Comparison of ENCODE assay signal across 8 cellular contexts in the genomic region with DNA sequence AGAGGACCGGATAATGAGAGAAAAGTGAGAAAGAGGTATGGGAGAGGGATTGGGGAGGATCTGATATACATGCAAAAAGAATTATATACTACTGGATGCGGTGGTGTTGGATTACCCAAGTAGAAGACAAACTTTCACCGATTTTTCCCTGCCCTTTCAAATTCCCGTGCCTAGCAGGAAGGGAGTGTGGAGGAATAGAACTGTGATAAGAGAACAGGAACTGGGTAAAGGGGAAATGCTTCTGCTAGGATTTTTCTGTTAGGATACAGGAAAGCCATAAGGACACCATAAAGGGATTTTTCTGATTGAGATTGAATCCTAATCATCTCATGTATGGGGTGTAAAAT. TPM values are rescaled to one million over a fixed set of nuclear protein-coding genes. Genes with fewer than 3 reads are reported as not detected.
DNase-seq lines count a peak whose midpoint lies in the region; ATAC-seq and TF ChIP-seq lines count a peak whose summit lies in the region.

No MANE protein-coding gene starts in this region.

- H4K20me1 ChIP-seq in H9 (ENCODE audit: control insufficient read depth, insufficient read depth, insufficient read length) = no peaks in the 10 kb centered on the region

- H3K9me3 Mint-ChIP-seq in CD14-positive monocyte (peaks cover 0 to 3% (median 0%) of the 10 kb centered on the region in 7 donors), H9 (no peaks in the 10 kb centered on the region; a peak in 1 of 5 replicates), neural crest cell (no peaks in the 10 kb centered on the region)

- H3T11ph ChIP-seq in H9 (ENCODE audit: low read length) = no peak overlapping the region

- H2BK120ac ChIP-seq in H9 (ENCODE audit: low read depth, low read length, poor library complexity, severe bottlenecking) = no peak overlapping the region

- no peak overlapping the region for H3K23ac ChIP-seq in H9 (ENCODE audit: insufficient read length, low read depth, low read length)

- no peaks in the 10 kb centered on the region for H3K27me3 ChIP-seq in H9 (ENCODE audit: insufficient read depth, low read length)
- no peaks in the 10 kb centered on the region for H3K27me3 ChIP-seq in SJCRH30
- no peaks in the 10 kb centered on the region for H3K27me3 ChIP-seq in esophagus (ENCODE audit: control insufficient read depth in 1 of 2, insufficient read depth in 2 of 2, low read length in 2 of 2)

- H3K9ac ChIP-seq in H9 (ENCODE audit: extremely low read depth, insufficient read length, low read length) = peak overlapping the region; percentile 97

- H4K8ac ChIP-seq in H9 (replicated peaks; ENCODE audit: insufficient read length, low read depth, low read length) = no peak overlapping the region

- H3K56ac ChIP-seq in H9 (ENCODE audit: insufficient read length, low read depth, low read length) = peak overlapping the region; percentile 6

- H3K27ac ChIP-seq in H9 (ENCODE audit: insufficient read length, low read depth, low read length) (peak overlapping the region; percentile 83), SJCRH30 (peak overlapping the region; percentile 79), esophagus (ENCODE audit: low read depth in 2 of 2, low read length in 1 of 2) (peak overlapping the region; percentile 94 to 98)

- peak overlapping the region; percentile 86 for H2BK5ac ChIP-seq in H9 (ENCODE audit: insufficient read length, low read length)

- peak overlapping the region; percentile 91 for H3K18ac ChIP-seq in H9 (ENCODE audit: insufficient read length, low read depth, low read length)

- H3K27me3 Mint-ChIP-seq in CD14-positive monocyte (ENCODE audit: low read depth in 3 of 3) = peaks cover 5 to 11% (median 7%) of the 10 kb centered on the region in 3 donors
- no peaks in the 10 kb centered on the region for H3K27me3 Mint-ChIP-seq in H9 (ENCODE audit: low read depth)
- no peaks in the 10 kb centered on the region for H3K27me3 Mint-ChIP-seq in neural crest cell (ENCODE audit: low read depth)

- H3K14ac ChIP-seq in H9 (ENCODE audit: insufficient read depth, low read length) = peak overlapping the region; percentile 98; the same call in 1 of the 2 replicates

- H2AFZ ChIP-seq in H9 (ENCODE audit: low read length) = peak overlapping the region; percentile 14

- H4K91ac ChIP-seq in H9 (ENCODE audit: insufficient read length, low read depth, low read length) = no peak overlapping the region

- no peak for ATAC-seq in HG03457 (IDR thresholded peaks at IDR 0.05; ENCODE audit: unreplicated experiment)
- ATAC-seq in GM18867 (IDR thresholded peaks at IDR 0.05; ENCODE audit: unreplicated experiment) = no peak

- no peak overlapping the region for H2BK20ac ChIP-seq in H9 (ENCODE audit: low read depth, low read length, poor library complexity, severe bottlenecking)

- peak overlapping the region; percentile 85 for H3K4me2 ChIP-seq in H9 (ENCODE audit: insufficient read depth, insufficient read length, low read length)

- no peak overlapping the region for H2BK15ac ChIP-seq in H9 (ENCODE audit: low read depth, low read length)

- H3K27ac Mint-ChIP-seq in CD14-positive monocyte (peak overlapping the region; percentile 78 to 94 (median 88)), H9 (peak overlapping the region; percentile 99 to 100 (median 99)), neural crest cell (ENCODE audit: unreplicated experiment) (peak overlapping the region; percentile 99)

- TF ChIP-seq CTCF in CD14-positive monocyte (IDR thresholded peaks at IDR 0.05) = no peak
- no peak for TF ChIP-seq CTCF in H9 (conservative IDR thresholded peaks at IDR 0.05)
- no peak for TF ChIP-seq CTCF in neural crest cell (conservative IDR thresholded peaks at IDR 0.05)

- H2BK12ac ChIP-seq in H9 (ENCODE audit: insufficient read length, low read depth, low read length) = no peak overlapping the region

- intact Hi-C loops in CD14-positive monocyte (cut with micrococcal nuclease) = no loop called here

- peaks cover 26% of the 10 kb centered on the region for H3K4me1 Mint-ChIP-seq in CD14-positive monocyte
- peaks cover 16 to 21% of the 10 kb centered on the region in 2 experiments for H3K4me1 Mint-ChIP-seq in H9
- peaks cover 34% of the 10 kb centered on the region for H3K4me1 Mint-ChIP-seq in neural crest cell

- H3K4me3 Mint-ChIP-seq in CD14-positive monocyte (peak overlapping the region; percentile 97 to 99), H9 (peak overlapping the region; percentile 93 to 95), neural crest cell (peak overlapping the region; percentile 99)

- peaks cover 6% of the 10 kb centered on the region; the same call in 1 of the 2 replicates for H3K79me2 ChIP-seq in H9 (ENCODE audit: insufficient read depth, low read length)

- H3K4me3 ChIP-seq in SJCRH30 (peak overlapping the region; percentile 83), esophagus (ENCODE audit: low read depth in 1 of 2, low read length in 2 of 2) (peak overlapping the region; percentile 79 to 82)

- H3K36me3 ChIP-seq in SJCRH30 (no peaks in the 10 kb centered on the region), esophagus (ENCODE audit: control insufficient read depth in 2 of 2, insufficient read depth in 2 of 2, low read length in 1 of 2) (no peaks in the 10 kb centered on the region)

- H3K79me1 ChIP-seq in H9 (ENCODE audit: insufficient read depth, low read depth, low read length, poor library complexity, severe bottlenecking) = peaks cover 5% of the 10 kb centered on the region

- WGBS in H9 (ENCODE audit: extremely low coverage, insufficient read length, low lambda C conversion rate) = no CpG with 5 or more reads among the region's 4 CpGs
- WGBS in esophagus, 2 donors = 0 to 1% methylated on average over 4 of the region's 4 CpGs

- H3K9me3 ChIP-seq in H9 (ENCODE audit: control insufficient read depth, low read depth, low read length) (no peaks in the 10 kb centered on the region), SJCRH30 (replicated peaks) (no peaks in the 10 kb centered on the region), esophagus (ENCODE audit: control insufficient read depth in 2 of 2, insufficient read depth in 1 of 2, low read depth in 1 of 2, low read length in 1 of 2) (no peaks in the 10 kb centered on the region)

- H3K36me3 Mint-ChIP-seq in CD14-positive monocyte = no peaks in the 10 kb centered on the region
- no peaks in the 10 kb centered on the region for H3K36me3 Mint-ChIP-seq in H9 (ENCODE audit: insufficient read depth in 1 of 3, low read depth in 3 of 3)
- no peaks in the 10 kb centered on the region for H3K36me3 Mint-ChIP-seq in neural crest cell (ENCODE audit: low read depth)

- H4K5ac ChIP-seq in H9 (ENCODE audit: insufficient read length, low read depth, low read length) = no peak overlapping the region

- no peak overlapping the region for H3K4ac ChIP-seq in H9 (ENCODE audit: low read depth, low read length)

- no peak overlapping the region for H2AK5ac ChIP-seq in H9 (ENCODE audit: insufficient read length, low read length)

- peaks cover 4% of the 10 kb centered on the region for H3K23me2 ChIP-seq in H9 (ENCODE audit: insufficient read length, low read depth, low read length, poor library complexity, severe bottlenecking)

- DNase-seq in CD14-positive monocyte (ENCODE audit: low spot score) (no peak), H9 (no peak), SJCRH30 (peak in 1 of 2 experiments; percentile 6), neural crest cell (ENCODE audit: low read depth, low spot score) (no peak), NCI-H1092 (lab: John Stamatoyannopoulos, UW) (no peak)

- peaks cover 3% of the 10 kb centered on the region; the same call in 1 of the 2 replicates for H3K4me1 ChIP-seq in H9 (ENCODE audit: insufficient read depth, low read length)
- peaks cover 4% of the 10 kb centered on the region; the same call in 1 of the 2 replicates for H3K4me1 ChIP-seq in SJCRH30
- H3K4me1 ChIP-seq in esophagus (ENCODE audit: control insufficient read depth in 2 of 2, insufficient read depth in 2 of 2, low read length in 1 of 2) = no peaks in the 10 kb centered on the region

RNA-seq across cellular contexts. Expression of a gene that starts 0.5 kb away (rescaled TPM):
- polyA plus RNA-seq in CD14-positive monocyte (1 to 10 TPM; 2.6 to 5.1 TPM), esophagus (10 to 100 TPM in 1 of 2 donors, 1 to 10 TPM in 1; 5.6 to 10.0 TPM)
- total RNA-seq in H9 (2021) (55.0 and 59.0 TPM in 2 replicates), neural crest cell (49.9 and 50.0 TPM in 2 replicates)
- 22.3 and 26.4 TPM in 2 replicates for total RNA-seq in SJCRH30 (2014; rRNA removed; shearing (Covaris generic))
